1 cellular context compared by ENCODE assay signal in the genomic region with DNA sequence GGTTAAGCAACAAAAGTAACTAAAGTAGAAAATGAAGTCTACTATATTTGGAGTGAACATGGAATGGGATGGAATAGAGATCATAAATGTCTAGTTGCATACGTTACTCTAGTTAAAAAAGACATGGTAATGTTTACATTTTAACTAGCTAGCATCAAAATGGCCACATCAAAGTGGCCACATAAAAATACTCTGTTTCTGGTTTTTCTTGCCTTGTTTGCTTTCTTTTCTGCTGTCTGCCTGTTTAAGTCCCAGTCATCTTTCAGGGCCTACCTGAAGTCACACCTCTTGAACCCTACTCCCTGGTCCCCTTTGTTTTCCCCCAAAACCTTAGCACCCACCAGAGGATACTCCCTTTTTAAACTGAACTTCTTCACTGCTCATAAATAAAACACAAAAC.
A peak's percentile ranks its signal among the peaks of the same experiment; 100 is the strongest.
TF ChIP-seq lines count a peak whose summit lies in the region.

No MANE protein-coding gene starts in this region.

TF ChIP-seq in GM12878, 131 proteins besides CTCF, POLR2A, EP300 and RAD21:
- 0 out of 2 replicates have a peak, but pooled peaks have one; percentile 22 for TF ChIP-seq TCF7 (IDR thresholded peaks at IDR 0.05; ENCODE audit: borderline replicate concordance)
- no peak for TF ChIP-seq TAF1 (IDR thresholded peaks at IDR 0.05; ENCODE audit: borderline replicate concordance, low read depth, low read length)
TF ChIP-seq in GM12878: peak in this region for 1.
